1 cellular context compared by ENCODE assay signal in the genomic region with DNA sequence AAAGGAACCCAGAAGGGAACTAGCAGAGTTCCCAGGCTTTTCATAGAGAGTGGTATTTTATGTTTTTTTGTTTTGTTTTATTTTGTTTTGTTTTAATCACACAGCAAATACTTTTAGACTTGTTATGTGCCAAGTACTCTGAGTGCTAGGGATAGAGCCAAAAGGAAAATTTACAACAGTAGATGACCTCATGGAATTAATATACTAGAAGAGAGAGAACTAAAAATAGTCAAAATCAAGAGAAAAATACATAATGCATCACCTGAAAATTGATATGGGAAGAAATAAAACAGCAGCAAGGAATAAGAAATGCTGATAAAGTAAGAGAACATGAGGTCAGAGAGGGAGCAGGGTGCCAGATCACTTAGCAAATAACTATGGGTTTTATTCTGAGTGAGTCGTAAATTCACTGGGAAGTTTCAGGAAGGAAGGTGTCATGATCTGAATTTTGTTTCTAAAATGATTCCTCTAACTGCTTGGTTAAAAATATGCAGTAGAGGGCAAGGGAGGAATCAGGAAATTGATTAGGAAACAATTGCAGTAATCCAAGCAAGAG.
TF ChIP-seq lines count a peak whose summit lies in the region.

No MANE protein-coding gene starts in this region.

TF ChIP-seq in SK-N-SH, 30 proteins besides CTCF, POLR2A, EP300 and RAD21 (continued from another document):
- TF ChIP-seq, protein P1, sequence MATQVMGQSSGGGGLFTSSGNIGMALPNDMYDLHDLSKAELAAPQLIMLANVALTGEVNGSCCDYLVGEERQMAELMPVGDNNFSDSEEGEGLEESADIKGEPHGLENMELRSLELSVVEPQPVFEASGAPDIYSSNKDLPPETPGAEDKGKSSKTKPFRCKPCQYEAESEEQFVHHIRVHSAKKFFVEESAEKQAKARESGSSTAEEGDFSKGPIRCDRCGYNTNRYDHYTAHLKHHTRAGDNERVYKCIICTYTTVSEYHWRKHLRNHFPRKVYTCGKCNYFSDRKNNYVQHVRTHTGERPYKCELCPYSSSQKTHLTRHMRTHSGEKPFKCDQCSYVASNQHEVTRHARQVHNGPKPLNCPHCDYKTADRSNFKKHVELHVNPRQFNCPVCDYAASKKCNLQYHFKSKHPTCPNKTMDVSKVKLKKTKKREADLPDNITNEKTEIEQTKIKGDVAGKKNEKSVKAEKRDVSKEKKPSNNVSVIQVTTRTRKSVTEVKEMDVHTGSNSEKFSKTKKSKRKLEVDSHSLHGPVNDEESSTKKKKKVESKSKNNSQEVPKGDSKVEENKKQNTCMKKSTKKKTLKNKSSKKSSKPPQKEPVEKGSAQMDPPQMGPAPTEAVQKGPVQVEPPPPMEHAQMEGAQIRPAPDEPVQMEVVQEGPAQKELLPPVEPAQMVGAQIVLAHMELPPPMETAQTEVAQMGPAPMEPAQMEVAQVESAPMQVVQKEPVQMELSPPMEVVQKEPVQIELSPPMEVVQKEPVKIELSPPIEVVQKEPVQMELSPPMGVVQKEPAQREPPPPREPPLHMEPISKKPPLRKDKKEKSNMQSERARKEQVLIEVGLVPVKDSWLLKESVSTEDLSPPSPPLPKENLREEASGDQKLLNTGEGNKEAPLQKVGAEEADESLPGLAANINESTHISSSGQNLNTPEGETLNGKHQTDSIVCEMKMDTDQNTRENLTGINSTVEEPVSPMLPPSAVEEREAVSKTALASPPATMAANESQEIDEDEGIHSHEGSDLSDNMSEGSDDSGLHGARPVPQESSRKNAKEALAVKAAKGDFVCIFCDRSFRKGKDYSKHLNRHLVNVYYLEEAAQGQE (IDR thresholded peaks at IDR 0.05; ENCODE audit: low read depth, low read length): no peak
- TF ChIP-seq YY1 (IDR thresholded peaks at IDR 0.05; ENCODE audit: low read depth): no peak
- no peak for TF ChIP-seq NRF1 (IDR thresholded peaks at IDR 0.05; ENCODE audit: low read depth, low read length)
- TF ChIP-seq FOSL2 (IDR thresholded peaks at IDR 0.05; ENCODE audit: borderline replicate concordance, low read depth): no peak
- TF ChIP-seq TAF1 (IDR thresholded peaks at IDR 0.05; ENCODE audit: borderline replicate concordance, low read depth, low read length): no peak
- TF ChIP-seq RCOR1 (IDR thresholded peaks at IDR 0.05; ENCODE audit: low read length): no peak
- TF ChIP-seq MEF2A (IDR thresholded peaks at IDR 0.05; ENCODE audit: borderline replicate concordance, low read depth): no peak
